In the genomic region with DNA sequence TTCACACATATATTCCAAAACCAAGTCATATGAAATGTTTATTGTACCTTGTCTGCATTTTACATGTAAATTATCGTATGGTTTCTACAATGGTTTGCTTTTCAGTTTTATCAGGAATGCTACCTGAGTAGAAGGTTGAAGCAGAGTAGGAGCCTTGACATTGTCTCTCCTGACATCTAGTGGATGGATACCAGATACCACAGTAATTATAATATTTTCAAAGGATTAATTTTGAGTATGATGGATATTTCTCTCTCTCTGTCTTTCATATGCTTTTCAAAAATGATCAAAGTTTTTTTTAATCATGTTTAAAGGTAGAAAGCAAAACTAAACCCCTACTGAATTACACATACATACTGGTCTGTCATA, we compare ENCODE assay signal across 8 cellular contexts.
A peak's percentile ranks its signal among the peaks of the same experiment; 100 is the strongest.
DNase-seq lines count a peak whose midpoint lies in the region; ATAC-seq and TF ChIP-seq lines count a peak whose summit lies in the region.

No MANE protein-coding gene starts in this region.

- H3K4me1 Mint-ChIP-seq in CD8-positive, alpha-beta T cell (ENCODE audit: low read depth): peaks cover 6% of the 10 kb centered on the region

- H3K4me1 ChIP-seq in Panc1 (ENCODE audit: control insufficient read depth, insufficient read depth, low read length): no peaks in the 10 kb centered on the region
- H3K4me1 ChIP-seq in effector memory CD4-positive, alpha-beta T cell (ENCODE audit: control insufficient read depth, insufficient read depth, low read length, poor library complexity, severe bottlenecking): no peaks in the 10 kb centered on the region
- H3K4me1 ChIP-seq in CD8-positive, alpha-beta T cell (ENCODE audit: insufficient read depth, low read length): no peaks in the 10 kb centered on the region

- H3K9me3 ChIP-seq in Panc1 (ENCODE audit: control insufficient read depth, insufficient read depth, low read depth, low read length): no peaks in the 10 kb centered on the region
- no peaks in the 10 kb centered on the region for H3K9me3 ChIP-seq in effector memory CD4-positive, alpha-beta T cell (ENCODE audit: control insufficient read depth, low read length)
- no peaks in the 10 kb centered on the region for H3K9me3 ChIP-seq in CD8-positive, alpha-beta T cell (ENCODE audit: low read length)

- no peaks in the 10 kb centered on the region for H3K27me3 Mint-ChIP-seq in CD8-positive, alpha-beta T cell (ENCODE audit: low read depth)

- H3K4me3 Mint-ChIP-seq in CD8-positive, alpha-beta T cell: no peak overlapping the region

- POLR2A ChIA-PET in Panc1 (lab: Charles Lee): no interaction called here
- POLR2A ChIA-PET in CD8-positive, alpha-beta T cell (lab: Charles Lee): no interaction called here

- peak; percentile 7 for DNase-seq in AG08395 (ENCODE audit: low spot score)
- peak; percentile 10 for DNase-seq in Panc1 (ENCODE audit: low read depth, low spot score)
- DNase-seq in fibroblast of villous mesenchyme (ENCODE audit: low read depth): peak; percentile 6
- no peak for DNase-seq in activated gamma-delta T cell (lab: John Stamatoyannopoulos, UW)
- no peak for DNase-seq in effector memory CD4-positive, alpha-beta T cell
- no peak for DNase-seq in CD8-positive, alpha-beta T cell

- no peaks in the 10 kb centered on the region for H3K36me3 ChIP-seq in Panc1 (ENCODE audit: control insufficient read depth, insufficient read depth, low read length)
- no peaks in the 10 kb centered on the region for H3K36me3 ChIP-seq in effector memory CD4-positive, alpha-beta T cell (ENCODE audit: control insufficient read depth, insufficient read depth, low read length)
- H3K36me3 ChIP-seq in CD8-positive, alpha-beta T cell (ENCODE audit: insufficient read depth, low read length): no peaks in the 10 kb centered on the region

- intact Hi-C loops in Panc1 (cut with micrococcal nuclease; ENCODE audit: unreplicated experiment): loop anchor here (5.0 kb wide), 1 partner anchor 229 kb away; no protein-coding TSS in a partner anchor
- intact Hi-C loops in CD8-positive, alpha-beta T cell (cut with DNase I, micrococcal nuclease): no loop called here

- ATAC-seq in GM18861 (IDR thresholded peaks at IDR 0.05; ENCODE audit: unreplicated experiment) (peak; percentile 78), HG03095 (IDR thresholded peaks at IDR 0.05; ENCODE audit: unreplicated experiment) (peak; percentile 87), Panc1 (peak; percentile 76; the same call in 1 of the 2 replicates)
- ATAC-seq in CD8-positive, alpha-beta T cell: no peak

- H3K4me3 ChIP-seq in Panc1 (ENCODE audit: low read depth in 2 of 2, low read length in 2 of 2): no peak overlapping the region
- no peak overlapping the region for H3K4me3 ChIP-seq in fibroblast of villous mesenchyme (ENCODE audit: low read depth, low read length)
- H3K4me3 ChIP-seq in effector memory CD4-positive, alpha-beta T cell (ENCODE audit: insufficient read depth, low read depth, low read length, poor library complexity, severe bottlenecking): no peak overlapping the region
- H3K4me3 ChIP-seq in CD8-positive, alpha-beta T cell (ENCODE audit: low read depth, low read length): no peak overlapping the region

- no peaks in the 10 kb centered on the region for H3K36me3 Mint-ChIP-seq in CD8-positive, alpha-beta T cell

- H3K9me3 Mint-ChIP-seq in CD8-positive, alpha-beta T cell: no peaks in the 10 kb centered on the region

- TF ChIP-seq CTCF in Panc1 (IDR thresholded peaks at IDR 0.05) (peak; percentile 59; the same call in 1 of the 2 replicates), fibroblast of villous mesenchyme (IDR thresholded peaks at IDR 0.05; ENCODE audit: insufficient read depth, low read depth, low read length) (peak; percentile 21)
- no peak for TF ChIP-seq CTCF in CD8-positive, alpha-beta T cell (IDR thresholded peaks at IDR 0.05)

- no peaks in the 10 kb centered on the region for H3K27me3 ChIP-seq in Panc1 (ENCODE audit: control insufficient read depth, insufficient read depth, low read length)
- H3K27me3 ChIP-seq in effector memory CD4-positive, alpha-beta T cell (replicated peaks; ENCODE audit: control insufficient read depth, insufficient read depth, low read length, poor library complexity, severe bottlenecking): no peaks in the 10 kb centered on the region
- H3K27me3 ChIP-seq in CD8-positive, alpha-beta T cell (ENCODE audit: insufficient read depth, low read length): no peaks in the 10 kb centered on the region

- in situ Hi-C loops in Panc1 (cut with HindIII; ENCODE audit: low pct_unique_long_range_greater_than_20kb, low sequenced_read_pairs): no loop called here

- CTCF ChIA-PET in Panc1 (lab: Charles Lee): no interaction called here
- CTCF ChIA-PET in CD8-positive, alpha-beta T cell (lab: Charles Lee): interaction anchor here (1.2 to 1.3 kb wide), 2 partner anchors 10 to 29 kb away, joined by 3 to 4 read pairs; no protein-coding TSS in a partner anchor

- no TSS peak for BruUV-seq in Panc1 (replicated peaks; lab: Mats Ljungman, UMichigan)

- H3K27ac ChIP-seq in Panc1 (ENCODE audit: low read length): no peak overlapping the region
- H3K27ac ChIP-seq in effector memory CD4-positive, alpha-beta T cell (ENCODE audit: insufficient read depth, low read length, poor library complexity, severe bottlenecking): no peak overlapping the region
- H3K27ac ChIP-seq in CD8-positive, alpha-beta T cell (ENCODE audit: low read depth, low read length): no peak overlapping the region

- H3K27ac Mint-ChIP-seq in CD8-positive, alpha-beta T cell: no peak overlapping the region

Comparison
In these comparisons a context has a peak if more than half of its experiments do, and no peak if none do; other contexts are left out.
1. DNase-seq: peak in AG08395 (single experiment), Panc1 (single experiment) and fibroblast of villous mesenchyme (single experiment); none in activated gamma-delta T cell (single experiment), effector memory CD4-positive, alpha-beta T cell (0 of 3) and CD8-positive, alpha-beta T cell (0 of 7).